Comparison of ENCODE assay signal across 9 cellular contexts in the genomic region with DNA sequence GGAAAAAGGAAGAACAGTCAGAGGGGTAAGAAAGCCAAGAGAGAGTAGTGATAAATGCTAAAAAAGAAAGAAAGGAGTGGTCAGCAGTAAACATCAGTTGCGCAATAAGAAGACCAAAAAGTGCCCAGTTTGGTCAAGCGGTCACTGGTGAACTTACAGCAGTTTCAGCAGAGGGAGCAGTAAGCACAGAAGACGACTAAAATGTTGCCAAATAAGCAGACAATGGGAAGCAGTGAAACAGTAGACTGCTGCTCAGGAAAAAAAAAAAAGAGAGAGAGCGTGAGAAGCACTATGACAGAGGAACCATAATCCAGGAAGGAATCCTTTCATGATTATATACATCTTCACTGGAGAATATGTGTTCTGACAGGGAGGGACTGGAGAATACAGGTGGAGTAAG. TPM values are rescaled to one million over a fixed set of nuclear protein-coding genes. Genes with fewer than 3 reads are reported as not detected.
DNase-seq lines count a peak whose midpoint lies in the region; ATAC-seq and TF ChIP-seq lines count a peak whose summit lies in the region.
"Had no signal": no experiment of that assay in that cellular context is flagged by ENCODE, and none has a peak within 500 bp of the region (broad histone marks: within the 10 kb centered on the region; RNA-seq: fewer than 3 reads in every experiment).

No MANE protein-coding gene starts in this region.

- intact Hi-C loops in right cardiac atrium (cut with DNase I), result loop anchor here in 3 of 4 donors (10.0 kb wide), 2 partner anchors 213 to 223 kb away; no protein-coding TSS in a partner anchor
- intact Hi-C loops in sigmoid colon (cut with DNase I), result loop anchor here (1.0 kb wide), 1 partner anchor 217 kb away; no protein-coding TSS in a partner anchor

- 54% methylated on average over 4 of the region's 4 CpGs for WGBS in right cardiac atrium
- WGBS in sigmoid colon, 2 donors, result 84 to 91% methylated on average over 4 of the region's 4 CpGs

- H3K36me3 ChIP-seq in sigmoid colon, result peaks cover 0 to 51% (median 10%) of the 10 kb centered on the region in 4 donors

- H3K27ac ChIP-seq in right cardiac atrium (ENCODE audit: low read length), result peak overlapping the region; percentile 13
- H3K27ac ChIP-seq in sigmoid colon, result peak overlapping the region; percentile 50 to 74 (median 68)

- DNase-seq in GM03348 (ENCODE audit: low spot score), result peak; percentile 5
- peak; percentile 20 for DNase-seq in cerebellar cortex (ENCODE audit: low spot score)
- DNase-seq in right cardiac atrium, result peak in 1 of 3 donors; percentile 40
- DNase-seq in sigmoid colon, result peak; percentile 63
- DNase-seq in NCI-H1694 (lab: John Stamatoyannopoulos, UW), result no peak
- DNase-seq: T1000 had no signal

- peak in 1 of 4 experiments; percentile 38 for TF ChIP-seq CTCF in sigmoid colon (IDR thresholded peaks at IDR 0.05)

- H3K27me3 ChIP-seq in right cardiac atrium (ENCODE audit: control insufficient read depth, insufficient read depth) (no peaks in the 10 kb centered on the region), sigmoid colon (no peaks in the 10 kb centered on the region)

- ATAC-seq in right cardiac atrium (peak; percentile 75 to 76), GM19328 (IDR thresholded peaks at IDR 0.05; ENCODE audit: unreplicated experiment) (no peak), HG03045 (IDR thresholded peaks at IDR 0.05; ENCODE audit: unreplicated experiment) (no peak), HG02610 (IDR thresholded peaks at IDR 0.05; ENCODE audit: unreplicated experiment) (no peak)

- H3K4me3 ChIP-seq in right cardiac atrium (ENCODE audit: low read length) (no peak overlapping the region), sigmoid colon (peak overlapping the region in 1 of 4 donors; percentile 8)

- H3K4me1 ChIP-seq in right cardiac atrium (ENCODE audit: control insufficient read depth, insufficient read depth, low read length) (peaks cover 5% of the 10 kb centered on the region), sigmoid colon (peaks cover 0 to 19% (median 17%) of the 10 kb centered on the region in 4 donors)

- H3K9me3 ChIP-seq in right cardiac atrium (ENCODE audit: control insufficient read depth, low read length) (no peaks in the 10 kb centered on the region), sigmoid colon (no peaks in the 10 kb centered on the region)

- no peak for TF ChIP-seq POLR2A in sigmoid colon (IDR thresholded peaks at IDR 0.05)

- no peak for TF ChIP-seq EP300 in sigmoid colon (IDR thresholded peaks at IDR 0.05)

RNA-seq across cellular contexts. Expression of a gene that starts 45.8 kb away (rescaled TPM):
- 10 to 100 TPM; 54.7 to 72.1 (median 57.7) TPM for total RNA-seq in right cardiac atrium
- polyA plus RNA-seq in right cardiac atrium, result 13.1 TPM
- total RNA-seq in sigmoid colon, result 10 to 100 TPM; 44.3 to 50.1 (median 47.8) TPM
- polyA plus RNA-seq in sigmoid colon, result 10 to 100 TPM in 2 of 3 donors, 1 to 10 TPM in 1; 9.0 to 25.1 (median 12.5) TPM

Comparison
In these comparisons a context has a peak if more than half of its experiments do, and no peak if none do; other contexts are left out.
1. ATAC-seq: peak in right cardiac atrium (2 of 2); none in GM19328 (single experiment), HG03045 (single experiment) and HG02610 (single experiment).